ENCODE assay signal across 12 cellular contexts in genomic region chr18:14976736-14977430, GRCh38.
DNase-seq lines count a peak whose midpoint lies in the region; ATAC-seq, FAIRE-seq and TF ChIP-seq lines count a peak whose summit lies in the region.
"Had no signal": no experiment of that assay in that cellular context is flagged by ENCODE, and none has a peak within 500 bp of the region (broad histone marks: within the 10 kb centered on the region; RNA-seq: fewer than 3 reads in every experiment).

No MANE protein-coding gene starts in this region.

- H3K36me3 Mint-ChIP-seq in activated CD4-positive, alpha-beta T cell treated with anti-CD3 and anti-CD28 coated beads, Interleukin-2, amount 10 ng/mL, durations not matched to agents 7 days and 5 days (ENCODE audit: low read depth), result no peaks in the 10 kb centered on the region
- H3K36me3 Mint-ChIP-seq in neural progenitor cell, result no peaks in the 10 kb centered on the region

- no peaks in the 10 kb centered on the region for H3K4me1 ChIP-seq in neural progenitor cell

- no peak overlapping the region for H3K4me2 ChIP-seq in neural progenitor cell

- no peak overlapping the region for H3K9ac ChIP-seq in neural progenitor cell

- no peaks in the 10 kb centered on the region for H4K20me1 ChIP-seq in neural progenitor cell (ENCODE audit: low read depth)

- intact Hi-C loops in posterior cingulate gyrus (cut with DNase I), result no loop called here

- no peaks in the 10 kb centered on the region for H3K27me3 ChIP-seq in neural progenitor cell

- no peaks in the 10 kb centered on the region for H3K27me3 Mint-ChIP-seq in activated CD4-positive, alpha-beta T cell treated with anti-CD3 and anti-CD28 coated beads, Interleukin-2, amount 10 ng/mL, durations not matched to agents 7 days and 5 days
- H3K27me3 Mint-ChIP-seq in neural progenitor cell (ENCODE audit: insufficient read depth, low read depth), result peaks cover 3% of the 10 kb centered on the region

- H3K9me3 ChIP-seq in neural progenitor cell (ENCODE audit: low read depth), result peaks cover 8% of the 10 kb centered on the region

- H3K9me3 Mint-ChIP-seq in activated CD4-positive, alpha-beta T cell treated with anti-CD3 and anti-CD28 coated beads, Interleukin-2, amount 10 ng/mL, durations not matched to agents 7 days and 5 days, result peaks cover 2% of the 10 kb centered on the region
- peaks cover 65% of the 10 kb centered on the region for H3K9me3 Mint-ChIP-seq in neural progenitor cell

- H3K27ac ChIP-seq in neural progenitor cell, result no peak overlapping the region
- H3K27ac ChIP-seq: coronary artery, skin epidermis had no signal

- POLR2A ChIA-PET in activated CD4-positive, alpha-beta T cell treated with anti-CD3 and anti-CD28 coated beads, Interleukin-2, amount 10 ng/mL, durations not matched to agents 7 days and 5 days (lab: Charles Lee), result no interaction called here

- H3K4me1 Mint-ChIP-seq in activated CD4-positive, alpha-beta T cell treated with anti-CD3 and anti-CD28 coated beads, Interleukin-2, amount 10 ng/mL, durations not matched to agents 7 days and 5 days, result no peaks in the 10 kb centered on the region
- no peaks in the 10 kb centered on the region for H3K4me1 Mint-ChIP-seq in neural progenitor cell

- H3K4me3 Mint-ChIP-seq in activated CD4-positive, alpha-beta T cell treated with anti-CD3 and anti-CD28 coated beads, Interleukin-2, amount 10 ng/mL, durations not matched to agents 7 days and 5 days, result no peak overlapping the region
- no peak overlapping the region for H3K4me3 Mint-ChIP-seq in neural progenitor cell
- H3K4me3 Mint-ChIP-seq: HFFc6, T-helper 17 cell had no signal

- no peaks in the 10 kb centered on the region for H3F3A ChIP-seq in neural progenitor cell (ENCODE audit: low read depth)

- CTCF ChIA-PET in activated CD4-positive, alpha-beta T cell treated with anti-CD3 and anti-CD28 coated beads, Interleukin-2, amount 10 ng/mL, durations not matched to agents 7 days and 5 days (lab: Charles Lee), result no interaction called here

- H2AFZ ChIP-seq in neural progenitor cell (replicated peaks), result no peak overlapping the region

- H3K27ac Mint-ChIP-seq in activated CD4-positive, alpha-beta T cell treated with anti-CD3 and anti-CD28 coated beads, Interleukin-2, amount 10 ng/mL, durations not matched to agents 7 days and 5 days, result no peak overlapping the region
- H3K27ac Mint-ChIP-seq in neural progenitor cell, result no peak overlapping the region
- H3K27ac Mint-ChIP-seq: HFFc6, T-helper 17 cell had no signal

- ATAC-seq in GM21529 (IDR thresholded peaks at IDR 0.05; ENCODE audit: unreplicated experiment), result no peak
- ATAC-seq: T-helper 17 cell had no signal

- H3K4me3 ChIP-seq in epithelial cell of proximal tubule (ENCODE audit: low read depth, low read length), result no peak overlapping the region
- no peak overlapping the region for H3K4me3 ChIP-seq in neural progenitor cell
- H3K4me3 ChIP-seq: coronary artery, skin epidermis had no signal

- peak; percentile 14 for TF ChIP-seq CTCF in epithelial cell of proximal tubule (conservative IDR thresholded peaks at IDR 0.05; ENCODE audit: low read depth, low read length)
- TF ChIP-seq CTCF in neural progenitor cell (IDR thresholded peaks at IDR 0.05), result no peak

- H3K79me2 ChIP-seq in neural progenitor cell (ENCODE audit: low read depth), result no peaks in the 10 kb centered on the region

- FAIRE-seq in RCC 7860 (lab: Jason Lieb, UNC) (peak; percentile 81), urothelium cell line (lab: Jason Lieb, UNC) (peak; percentile 99)

- no peaks in the 10 kb centered on the region for H3K36me3 ChIP-seq in neural progenitor cell

- peak; percentile 12 for DNase-seq in activated CD4-positive, alpha-beta T cell treated with anti-CD3 and anti-CD28 coated beads for 48 hours
- no peak for DNase-seq in activated CD4-positive, alpha-beta T cell treated with anti-CD3 and anti-CD28 coated beads, Interleukin-2, amount 10 ng/mL, durations not matched to agents 7 days and 5 days
- DNase-seq in RCC 7860 (ENCODE audit: low spot score) (peak; percentile 76), epithelial cell of proximal tubule (ENCODE audit: low read depth) (no peak), urothelium cell line (ENCODE audit: low spot score) (peak; percentile 88), neural progenitor cell (ENCODE audit: low spot score) (no peak), posterior cingulate gyrus (no peak)
- DNase-seq: HFFc6, T-helper 17 cell had no signal

Comparison
In these comparisons a context has a peak if more than half of its experiments do, and no peak if none do; other contexts are left out.
1. DNase-seq: peak in activated CD4-positive, alpha-beta T cell treated with anti-CD3 and anti-CD28 coated beads for 48 hours (single experiment), RCC 7860 (single experiment) and urothelium cell line (single experiment); none in activated CD4-positive, alpha-beta T cell treated with anti-CD3 and anti-CD28 coated beads, Interleukin-2, amount 10 ng/mL, durations not matched to agents 7 days and 5 days (single experiment), epithelial cell of proximal tubule (single experiment), neural progenitor cell (single experiment) and posterior cingulate gyrus (0 of 10).